Comparison of ENCODE assay signal across 14 cellular contexts in genomic region chr2:120949957-120950590, GRCh38.
"Had no signal": no experiment of that assay in that cellular context is flagged by ENCODE, and none has a peak within 500 bp of the region (broad histone marks: within the 10 kb centered on the region; RNA-seq: fewer than 3 reads in every experiment).

No MANE protein-coding gene starts in this region.

- H3K27ac ChIP-seq: dorsolateral prefrontal cortex, esophagus muscularis mucosa had no signal

- H3K4me3 ChIP-seq: dorsolateral prefrontal cortex, esophagus muscularis mucosa had no signal

- H3K9me3 ChIP-seq: esophagus muscularis mucosa had no signal

- H3K9me3 Mint-ChIP-seq: activated CD8-positive, alpha-beta T cell treated with anti-CD3 and anti-CD28 coated beads for 36 hours; brain; memory B cell; natural killer cell; stimulated activated naive B cell treated with anti-CD40 and anti-IgM and Interleukin-4, amounts not matched to agents 10 μg/mL and 1 μg/mL and 100 μg/mL, for 72 hours; T-helper 2 cell treated with Interferon-gamma antibody and Interleukin-4, amounts not matched to agents 5 μg/mL and 100 μg/mL, for 36 hours had no signal

- DNase-seq: activated CD4-positive, CD25-positive, alpha-beta regulatory T cell treated with anti-CD3 and anti-CD28 coated beads, Interleukin-2, amount 50 U/mL, for 72 hours; activated CD8-positive, alpha-beta memory T cell treated with anti-CD3 and anti-CD28 coated beads, Interleukin-2, amount 50 U/mL, for 48 hours; activated naive CD4-positive, alpha-beta T cell treated with anti-CD3 and anti-CD28 coated beads, Interleukin-2, amount 50 U/mL, for 16 hours; natural killer cell; occipital lobe; stimulated activated naive B cell treated with anti-CD40 and anti-IgM and Interleukin-4, amounts not matched to agents 10 μg/mL and 1 μg/mL and 100 μg/mL, for 72 hours; trophoblast cell had no signal

- H3K4me3 Mint-ChIP-seq: activated CD8-positive, alpha-beta T cell treated with anti-CD3 and anti-CD28 coated beads for 36 hours; brain; memory B cell; natural killer cell; stimulated activated naive B cell treated with anti-CD40 and anti-IgM and Interleukin-4, amounts not matched to agents 10 μg/mL and 1 μg/mL and 100 μg/mL, for 72 hours; T-helper 2 cell treated with Interferon-gamma antibody and Interleukin-4, amounts not matched to agents 5 μg/mL and 100 μg/mL, for 36 hours had no signal

- H3K27me3 Mint-ChIP-seq: activated CD8-positive, alpha-beta T cell treated with anti-CD3 and anti-CD28 coated beads for 36 hours; brain; stimulated activated naive B cell treated with anti-CD40 and anti-IgM and Interleukin-4, amounts not matched to agents 10 μg/mL and 1 μg/mL and 100 μg/mL, for 72 hours had no signal

- H3K4me1 Mint-ChIP-seq: memory B cell; natural killer cell; stimulated activated naive B cell treated with anti-CD40 and anti-IgM and Interleukin-4, amounts not matched to agents 10 μg/mL and 1 μg/mL and 100 μg/mL, for 72 hours had no signal

- ATAC-seq: activated CD8-positive, alpha-beta T cell treated with anti-CD3 and anti-CD28 coated beads for 36 hours; natural killer cell; sciatic nerve; stimulated activated naive B cell treated with anti-CD40 and anti-IgM and Interleukin-4, amounts not matched to agents 10 μg/mL and 1 μg/mL and 100 μg/mL, for 72 hours had no signal

- H3K36me3 Mint-ChIP-seq: brain; memory B cell; natural killer cell; stimulated activated naive B cell treated with anti-CD40 and anti-IgM and Interleukin-4, amounts not matched to agents 10 μg/mL and 1 μg/mL and 100 μg/mL, for 72 hours had no signal

- H3K27me3 ChIP-seq: dorsolateral prefrontal cortex, esophagus muscularis mucosa had no signal

- H3K27ac Mint-ChIP-seq: activated CD8-positive, alpha-beta T cell treated with anti-CD3 and anti-CD28 coated beads for 36 hours; memory B cell; natural killer cell; stimulated activated naive B cell treated with anti-CD40 and anti-IgM and Interleukin-4, amounts not matched to agents 10 μg/mL and 1 μg/mL and 100 μg/mL, for 72 hours; T-helper 2 cell treated with Interferon-gamma antibody and Interleukin-4, amounts not matched to agents 5 μg/mL and 100 μg/mL, for 36 hours had no signal
